ENCODE assay signal across 25 cellular contexts in the genomic region with DNA sequence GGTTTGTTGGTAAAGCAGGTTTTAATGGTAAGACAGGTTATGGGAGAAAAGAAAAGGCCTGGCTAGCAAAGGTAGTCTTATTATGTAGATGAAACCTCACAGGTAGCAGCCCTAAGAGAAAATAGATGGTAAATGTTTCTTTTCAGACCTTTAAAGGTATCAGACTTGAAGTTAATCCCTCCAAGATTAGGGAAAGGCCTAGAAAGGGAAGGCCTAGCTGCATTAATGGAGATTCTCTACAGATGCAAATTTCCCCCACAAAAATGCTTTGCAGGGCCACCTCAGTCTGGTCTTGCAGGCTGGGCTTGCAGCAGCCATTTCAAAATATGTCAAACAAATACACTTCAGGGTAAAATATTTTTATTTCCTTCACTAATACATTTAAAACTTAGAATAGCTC.
"Had no signal": no experiment of that assay in that cellular context is flagged by ENCODE, and none has a peak within 500 bp of the region (broad histone marks: within the 10 kb centered on the region; RNA-seq: fewer than 3 reads in every experiment).

No MANE protein-coding gene starts in this region.

- H3K4me2 ChIP-seq: SK-N-SH had no signal

- H3K27me3 Mint-ChIP-seq: T-helper 17 cell had no signal

- ATAC-seq: HepG2, T-helper 17 cell had no signal

- FAIRE-seq: HepG2, RCC 7860 had no signal

- H3K9ac ChIP-seq: SK-N-SH had no signal

- H3K4me1 Mint-ChIP-seq: T-helper 17 cell had no signal

- H3K27ac Mint-ChIP-seq: T-helper 17 cell had no signal

- DNase-seq: IMR-90, Kasumi-1, KG1, MM.1S, NCI-H1092 treated with DMSO at 0.1 percent for 48 hours, NCI-H1436, NCI-H187, NCI-H2029, NCI-H2081 treated with DMSO at 0.1 percent for 48 hours, NCI-H2171, NCI-H226, NCI-H446, NCI-H510A, NCI-H524 treated with DMSO at 0.1 percent for 48 hours, NCI-H69, NCI-H774, Right ventricle myocardium superior, RPMI8226, SIG-M5, SK-N-SH, SW 1271, T-helper 1 cell, T-helper 17 cell had no signal

- H3K4me3 Mint-ChIP-seq: T-helper 17 cell had no signal

- H3K9me3 ChIP-seq: SK-N-SH had no signal
